ENCODE assay signal across 9 cellular contexts in the genomic region with DNA sequence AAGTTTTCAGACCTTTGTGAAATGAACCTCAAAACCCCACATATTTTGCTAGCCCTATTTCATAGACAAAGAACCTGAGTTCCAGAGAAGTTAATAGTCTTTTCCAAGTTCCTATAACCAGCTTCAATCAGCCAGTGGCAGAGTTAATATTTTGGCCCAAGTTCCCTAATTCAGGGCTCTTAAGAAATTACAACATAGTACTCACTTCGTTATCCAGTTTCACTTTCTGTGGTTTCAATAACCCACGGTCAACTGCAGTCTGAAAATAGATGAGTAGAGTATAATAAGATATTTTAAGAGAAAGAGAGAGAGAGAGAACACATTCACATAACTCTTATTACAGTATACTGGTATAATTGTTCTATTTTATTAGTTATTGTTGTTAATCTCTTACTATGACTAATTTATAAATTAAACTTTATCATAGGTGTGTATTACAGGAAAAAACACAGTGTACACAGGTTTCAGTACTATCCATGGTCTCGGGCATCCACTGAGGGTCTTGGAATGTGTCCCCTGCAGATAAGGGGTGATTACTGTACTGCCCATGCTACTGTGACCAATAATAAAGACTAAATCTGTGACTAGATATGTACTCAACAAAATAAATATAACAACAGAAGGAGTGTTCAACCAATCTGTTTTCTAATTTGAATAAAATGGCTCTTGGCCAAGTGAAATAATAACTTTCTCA. TPM values are rescaled to one million over a fixed set of nuclear protein-coding genes. Genes with fewer than 3 reads are reported as not detected.
DNase-seq lines count a peak whose midpoint lies in the region; ATAC-seq and TF ChIP-seq lines count a peak whose summit lies in the region.
"Had no signal": no experiment of that assay in that cellular context is flagged by ENCODE, and none has a peak within 500 bp of the region (broad histone marks: within the 10 kb centered on the region; RNA-seq: fewer than 3 reads in every experiment).

No MANE protein-coding gene starts in this region.

- H3K4me3 Mint-ChIP-seq in MCF 10A (ENCODE audit: unreplicated experiment) = peak overlapping the region; percentile 51

- CTCF ChIA-PET in MCF 10A (lab: Yijun Ruan, JAX) = no interaction called here

- H3K4me2 ChIP-seq in mesendoderm (ENCODE audit: low read length) = no peak overlapping the region

- H3K79me2 ChIP-seq in mesendoderm (ENCODE audit: control insufficient read depth, insufficient read depth, low read length) = no peaks in the 10 kb centered on the region

- POLR2A ChIA-PET in MCF 10A (lab: Yijun Ruan, JAX) = interaction anchor here (0.6 to 1.0 kb wide), 3 partner anchors 9 to 31 kb away, joined by 3 read pairs; partner anchors contain the start of gene MYOT

- no peaks in the 10 kb centered on the region for H3K4me1 ChIP-seq in mesendoderm (ENCODE audit: control insufficient read depth, low read depth, low read length)

- no peak for TF ChIP-seq CTCF in MCF 10A (IDR thresholded peaks at IDR 0.05; ENCODE audit: unreplicated experiment)

- ATAC-seq in GM21526 (IDR thresholded peaks at IDR 0.05; ENCODE audit: low FRiP score, unreplicated experiment) = peak; percentile 83

- H4K5ac ChIP-seq in mesendoderm (ENCODE audit: low read length) = no peak overlapping the region

- no peaks in the 10 kb centered on the region for H3K9me3 Mint-ChIP-seq in MCF 10A (ENCODE audit: unreplicated experiment)

- H3K27ac ChIP-seq in mesendoderm (ENCODE audit: low read depth, low read length) = no peak overlapping the region

- peak; percentile 29 for DNase-seq in EH (ENCODE audit: low read depth)
- peak; percentile 5 for DNase-seq in KG1 (lab: John Stamatoyannopoulos, UW)
- peak; percentile 54 for DNase-seq in MCF 10A (ENCODE audit: unreplicated experiment)
- peak; percentile 79 for DNase-seq in pons (ENCODE audit: low spot score)
- no peak for DNase-seq in kidney tubule cell (ENCODE audit: low spot score)
- DNase-seq in amniotic stem cell (lab: John Stamatoyannopoulos, UW) = no peak
- DNase-seq in mesendoderm = no peak

- BruUV-seq in MCF 10A (replicated peaks; lab: Mats Ljungman, UMichigan) = no TSS peak

- no peak overlapping the region for H3K9ac ChIP-seq in mesendoderm (ENCODE audit: low read length)

- H2BK15ac ChIP-seq in mesendoderm (replicated peaks; ENCODE audit: low read depth) = no peak overlapping the region

- no peak overlapping the region for H3K4ac ChIP-seq in mesendoderm (ENCODE audit: low read depth, low read length)

- no peak overlapping the region for H2AK5ac ChIP-seq in mesendoderm (ENCODE audit: low read length)

- no peak overlapping the region for H3K56ac ChIP-seq in mesendoderm (ENCODE audit: low read length)

- no peak overlapping the region for H2BK5ac ChIP-seq in mesendoderm (ENCODE audit: low read length)

- H3K27me3 ChIP-seq in mesendoderm (ENCODE audit: insufficient read depth, low read length, poor library complexity) = no peaks in the 10 kb centered on the region

- H3K79me1 ChIP-seq in mesendoderm (ENCODE audit: low read length) = no peaks in the 10 kb centered on the region

- H3K36me3 Mint-ChIP-seq in MCF 10A (ENCODE audit: insufficient read depth, unreplicated experiment) = no peaks in the 10 kb centered on the region

- H3K18ac ChIP-seq in mesendoderm (ENCODE audit: low read length) = no peak overlapping the region

- H3K27ac Mint-ChIP-seq in MCF 10A (ENCODE audit: low read depth, unreplicated experiment) = peak overlapping the region; percentile 54

- intact Hi-C loops in MCF 10A (cut with micrococcal nuclease) = no loop called here

- H3K23ac ChIP-seq in mesendoderm (ENCODE audit: low read length) = no peak overlapping the region

- H3K4me1 Mint-ChIP-seq in MCF 10A (ENCODE audit: insufficient read depth, unreplicated experiment) = peaks cover 9% of the 10 kb centered on the region

- no peak overlapping the region for H3K4me3 ChIP-seq in mesendoderm (ENCODE audit: low read length)

- no peaks in the 10 kb centered on the region for H3K27me3 Mint-ChIP-seq in MCF 10A (ENCODE audit: insufficient read depth, unreplicated experiment)

- H2BK120ac ChIP-seq in mesendoderm (ENCODE audit: low read depth, low read length) = no peak overlapping the region

- H3K36me3 ChIP-seq in mesendoderm (ENCODE audit: control insufficient read depth, insufficient read depth, low read length) = no peaks in the 10 kb centered on the region

- H4K8ac ChIP-seq in mesendoderm (ENCODE audit: low read depth, low read length) = no peak overlapping the region

- no CpG with 5 or more reads among the region's 3 CpGs for WGBS in mesendoderm (ENCODE audit: extremely low coverage, insufficient coverage, low lambda C conversion rate)

RNA-seq across cellular contexts. Expression of gene MYOT, which starts 9.3 kb away (rescaled TPM):
- not detected in 2 replicates for total RNA-seq in MCF 10A (2022)
- polyA plus RNA-seq in mesendoderm (2013, experiment 1 of 2) = not detected
- polyA plus RNA-seq in mesendoderm (2013, experiment 2 of 2) = not detected
- total RNA-seq: glomerular endothelial cell had no signal

RNA-seq across cellular contexts. Expression of gene PKD2L2, which starts 30.9 kb away (rescaled TPM):
- not detected in 2 replicates for total RNA-seq in MCF 10A (2022)
- polyA plus RNA-seq in mesendoderm (2013, experiment 1 of 2) = not detected
- polyA plus RNA-seq in mesendoderm (2013, experiment 2 of 2) = not detected
- total RNA-seq: glomerular endothelial cell had no signal

Comparison
In these comparisons a context has a peak if more than half of its experiments do, and no peak if none do; other contexts are left out.
1. DNase-seq: peak in EH (single experiment), KG1 (single experiment), MCF 10A (single experiment) and pons (single experiment); none in kidney tubule cell (single experiment), amniotic stem cell (single experiment) and mesendoderm (single experiment).